ENCODE assay signal across 8 cellular contexts in the genomic region with DNA sequence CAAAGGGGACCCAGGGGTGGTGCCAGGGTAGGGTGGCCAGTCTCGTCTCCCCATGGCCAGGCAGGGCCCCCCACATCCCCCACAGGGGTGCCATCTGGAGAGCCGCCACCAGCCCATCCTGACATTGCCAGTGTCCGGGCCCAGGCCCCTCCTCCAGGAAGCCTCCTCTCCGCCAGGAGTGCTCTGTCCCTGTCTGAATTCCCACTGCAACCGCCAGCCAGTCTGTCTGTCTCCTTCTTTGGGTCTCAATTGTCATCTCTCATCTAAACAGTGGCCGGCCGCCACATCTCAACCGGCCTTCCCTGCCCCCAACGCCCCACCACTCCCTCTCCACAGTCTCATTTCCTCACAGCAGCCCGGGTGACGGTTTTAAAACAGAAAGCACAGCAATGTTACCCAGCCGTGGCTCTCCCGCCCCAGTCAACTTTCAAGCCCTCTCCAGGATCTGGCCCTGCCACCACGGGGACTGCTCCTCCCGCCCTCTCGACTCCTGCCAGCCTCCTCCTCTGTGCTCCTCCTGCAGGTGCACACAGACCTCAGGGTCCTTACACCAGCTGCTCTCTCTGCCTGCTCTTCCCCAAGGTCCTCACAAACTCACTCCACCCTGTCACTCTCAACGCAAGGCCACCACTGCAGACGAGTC. TPM values are rescaled to one million over a fixed set of nuclear protein-coding genes. Genes with fewer than 3 reads are reported as not detected.
DNase-seq lines count a peak whose midpoint lies in the region; ATAC-seq, FAIRE-seq and TF ChIP-seq lines count a peak whose summit lies in the region.

No MANE protein-coding gene starts in this region.

- DNase-seq in NCI-H510A (lab: John Stamatoyannopoulos, UW) (peak; percentile 82), memory B cell (ENCODE audit: low spot score in 2 of 2) (peak; percentile 57 to 69), upper lobe of right lung (peak; percentile 81), RCC 7860 (ENCODE audit: low spot score) (no peak), uterus (no peak)
- peak; percentile 31 for DNase-seq in activated gamma-delta T cell treated with anti-CD3 and anti-CD28 coated beads, Interleukin-2, amount 50 U/mL, for 16 hours (ENCODE audit: low read depth)

- TF ChIP-seq CTCF in upper lobe of right lung (IDR thresholded peaks at IDR 0.05) (no peak), uterus (IDR thresholded peaks at IDR 0.05) (no peak)

- no peak for TF ChIP-seq POLR2A in uterus (IDR thresholded peaks at IDR 0.05)

- H3K36me3 ChIP-seq in upper lobe of right lung (no peaks in the 10 kb centered on the region), uterus (no peaks in the 10 kb centered on the region)

- peak overlapping the region; percentile 86 for H3K4me3 Mint-ChIP-seq in memory B cell

- peak; percentile 31 for ATAC-seq in GM18868 (IDR thresholded peaks at IDR 0.05; ENCODE audit: unreplicated experiment)
- ATAC-seq in HG02763 (IDR thresholded peaks at IDR 0.05; ENCODE audit: unreplicated experiment) = peak; percentile 31
- peak; percentile 33 for ATAC-seq in memory B cell (ENCODE audit: low read depth)
- peak; percentile 58 for ATAC-seq in upper lobe of right lung

- H3K4me3 ChIP-seq in upper lobe of right lung = peak overlapping the region; percentile 46
- no peak overlapping the region for H3K4me3 ChIP-seq in uterus

- intact Hi-C loops in upper lobe of right lung (cut with DNase I) (no loop called here), uterus (cut with DNase I; ENCODE audit: low total_unique reads) (no loop called here)

- peaks cover 62% of the 10 kb centered on the region for H3K4me1 Mint-ChIP-seq in memory B cell

- H3K4me1 ChIP-seq in upper lobe of right lung (peaks cover 40% of the 10 kb centered on the region), uterus (peaks cover 0 to under 1% of the 10 kb centered on the region in 2 donors)

- peak overlapping the region; percentile 96 for H3K27ac Mint-ChIP-seq in memory B cell

- H3K27me3 ChIP-seq in upper lobe of right lung = no peaks in the 10 kb centered on the region
- H3K27me3 ChIP-seq in uterus = no peaks in the 10 kb centered on the region

- H3K9me3 ChIP-seq in upper lobe of right lung (no peaks in the 10 kb centered on the region), uterus (no peaks in the 10 kb centered on the region)

- H3K36me3 Mint-ChIP-seq in memory B cell = peaks cover 14% of the 10 kb centered on the region

- H3K27ac ChIP-seq in upper lobe of right lung (peak overlapping the region; percentile 89), uterus (peak overlapping the region in 1 of 2 donors; percentile 47)

- H3K27me3 Mint-ChIP-seq in memory B cell = no peaks in the 10 kb centered on the region

- H3K9me3 Mint-ChIP-seq in memory B cell = no peaks in the 10 kb centered on the region

- FAIRE-seq in RCC 7860 (lab: Jason Lieb, UNC) = no peak

RNA-seq across cellular contexts. Expression of gene IQSEC1, which starts 57.0 kb away (rescaled TPM):
- total RNA-seq in upper lobe of right lung (61.6 TPM), uterus (10 to 100 TPM; 17.9 to 61.4 (median 49.7) TPM)

Comparison
In these comparisons a context has a peak if more than half of its experiments do, and no peak if none do; other contexts are left out.
1. DNase-seq: peak in NCI-H510A (single experiment), activated gamma-delta T cell treated with anti-CD3 and anti-CD28 coated beads, Interleukin-2, amount 50 U/mL, for 16 hours (single experiment), memory B cell (2 of 2) and upper lobe of right lung (single experiment); none in RCC 7860 (single experiment) and uterus (0 of 2).
2. Peak in every context shown above with its lines, with median percentiles within 50 percentile points of each other: ATAC-seq.